In genomic region chr5:93274291-93274690, GRCh38 we compare ENCODE assay signal across 1 cellular context.
TF ChIP-seq lines count a peak whose summit lies in the region.

No MANE protein-coding gene starts in this region.

TF ChIP-seq in GM23338, 12 proteins besides CTCF, POLR2A, EP300 and RAD21 (continued from another document):
- TF ChIP-seq ZNF462 (CRISPR knock-in tag; IDR thresholded peaks at IDR 0.05) (no peak), ZNF331 (CRISPR knock-in tag; IDR thresholded peaks at IDR 0.05; ENCODE audit: low read depth) (no peak), NANOG (IDR thresholded peaks at IDR 0.05; ENCODE audit: borderline replicate concordance) (no peak), CREB1 (CRISPR knock-in tag; IDR thresholded peaks at IDR 0.05; ENCODE audit: low read depth) (no peak), ZNF114 (CRISPR knock-in tag; IDR thresholded peaks at IDR 0.05) (no peak), EZH2phosphoT487 (IDR thresholded peaks at IDR 0.05; ENCODE audit: unreplicated experiment) (no peak), ETS1 (IDR thresholded peaks at IDR 0.05) (no peak), JUNB (IDR thresholded peaks at IDR 0.05; ENCODE audit: unreplicated experiment) (no peak), EZH2 (IDR thresholded peaks at IDR 0.05; ENCODE audit: low read depth, unreplicated experiment) (no peak), POLR2AphosphoS5 (IDR thresholded peaks at IDR 0.05; ENCODE audit: low read depth) (no peak)
TF ChIP-seq in GM23338: peak in this region for 0.
